In genomic region chr2:7096726-7097352, GRCh38 we compare ENCODE assay signal across 12 cellular contexts.
A peak's percentile ranks its signal among the peaks of the same experiment; 100 is the strongest.
DNase-seq lines count a peak whose midpoint lies in the region; ATAC-seq and TF ChIP-seq lines count a peak whose summit lies in the region.
"Had no signal": no experiment of that assay in that cellular context is flagged by ENCODE, and none has a peak within 500 bp of the region (broad histone marks: within the 10 kb centered on the region; RNA-seq: fewer than 3 reads in every experiment).

No MANE protein-coding gene starts in this region.

- H3K9me3 ChIP-seq in heart left ventricle (no peaks in the 10 kb centered on the region), ascending aorta (no peaks in the 10 kb centered on the region), stomach smooth muscle (ENCODE audit: control insufficient read depth in 2 of 2, low read length in 2 of 2) (no peaks in the 10 kb centered on the region)
- no peaks in the 10 kb centered on the region for H3K9me3 ChIP-seq in effector memory CD4-positive, alpha-beta T cell (ENCODE audit: control insufficient read depth, low read length)
- H3K9me3 ChIP-seq: mucosa of descending colon, psoas muscle, SJSA1 had no signal

- no peak for TF ChIP-seq CTCF in heart left ventricle (IDR thresholded peaks at IDR 0.05)
- TF ChIP-seq CTCF in ascending aorta (IDR thresholded peaks at IDR 0.05) = no peak

- WGBS in heart left ventricle, 4 donors = 81 to 84% (median 83%) methylated on average over 19 to 20 of the region's 20 CpGs

- DNase-seq in heart left ventricle (no peak), Right ventricle myocardium superior (no peak), ascending aorta (ENCODE audit: low spot score in 2 of 2) (no peak), Kasumi-1 (lab: John Stamatoyannopoulos, UW) (no peak)
- no peak for DNase-seq in effector memory CD4-positive, alpha-beta T cell

- H3K4me3 ChIP-seq in heart left ventricle (no peak overlapping the region), ascending aorta (peak overlapping the region; percentile 33 to 35), stomach smooth muscle (ENCODE audit: low read length in 2 of 2) (peak overlapping the region; percentile 41 to 60)
- no peak overlapping the region for H3K4me3 ChIP-seq in effector memory CD4-positive, alpha-beta T cell (ENCODE audit: insufficient read depth, low read depth, low read length, poor library complexity, severe bottlenecking)
- H3K4me3 ChIP-seq: mucosa of descending colon, SJSA1 had no signal

- no peak overlapping the region for H3K9ac ChIP-seq in stomach smooth muscle (ENCODE audit: low read length in 2 of 2)

- H3K4me1 ChIP-seq in heart left ventricle (peaks cover 0 to 8% (median 1%) of the 10 kb centered on the region in 12 donors), ascending aorta (peaks cover 0 to 8% of the 10 kb centered on the region in 2 donors), stomach smooth muscle (ENCODE audit: control insufficient read depth, insufficient read depth, low read length) (peaks cover 5% of the 10 kb centered on the region)
- peaks cover 4% of the 10 kb centered on the region for H3K4me1 ChIP-seq in effector memory CD4-positive, alpha-beta T cell (ENCODE audit: control insufficient read depth, insufficient read depth, low read length, poor library complexity, severe bottlenecking)
- H3K4me1 ChIP-seq: psoas muscle had no signal

- intact Hi-C loops in heart left ventricle (cut with DNase I) = loop anchor here in 4 of 10 donors (5.0 to 10.0 kb wide), 3 partner anchors 328 to 1590 kb away; partner anchors contain the start of gene ID2 (in 2 of the 4)
- intact Hi-C loops in Right ventricle myocardium superior (cut with DNase I) = no loop called here
- intact Hi-C loops in ascending aorta (cut with DNase I) = no loop called here

- H3K27me3 ChIP-seq in heart left ventricle (no peaks in the 10 kb centered on the region), ascending aorta (no peaks in the 10 kb centered on the region), stomach smooth muscle (ENCODE audit: control insufficient read depth in 1 of 2, insufficient read depth in 2 of 2, low read length in 2 of 2) (no peaks in the 10 kb centered on the region)
- no peaks in the 10 kb centered on the region for H3K27me3 ChIP-seq in effector memory CD4-positive, alpha-beta T cell (replicated peaks; ENCODE audit: control insufficient read depth, insufficient read depth, low read length, poor library complexity, severe bottlenecking)
- H3K27me3 ChIP-seq: SJSA1 had no signal

- peak in 3 of 4 donors; percentile 10 to 29 (median 16) for ATAC-seq in heart left ventricle
- ATAC-seq in Right ventricle myocardium superior (ENCODE audit: poor library complexity) = no peak
- peak; percentile 17 for ATAC-seq in HG02884 (IDR thresholded peaks at IDR 0.05; ENCODE audit: unreplicated experiment)
- ATAC-seq in HG02610 (IDR thresholded peaks at IDR 0.05; ENCODE audit: unreplicated experiment) = no peak

- H3K27ac ChIP-seq in heart left ventricle = no peak overlapping the region
- H3K27ac ChIP-seq in ascending aorta = no peak overlapping the region
- H3K27ac ChIP-seq in stomach smooth muscle (ENCODE audit: low read length) = no peak overlapping the region
- no peak overlapping the region for H3K27ac ChIP-seq in effector memory CD4-positive, alpha-beta T cell (ENCODE audit: insufficient read depth, low read length, poor library complexity, severe bottlenecking)
- H3K27ac ChIP-seq: HL-60, psoas muscle, SJSA1 had no signal

- no peaks in the 10 kb centered on the region for H3K36me3 ChIP-seq in heart left ventricle
- H3K36me3 ChIP-seq in ascending aorta = no peaks in the 10 kb centered on the region
- H3K36me3 ChIP-seq in stomach smooth muscle (ENCODE audit: control insufficient read depth in 2 of 2, insufficient read depth in 2 of 2, low read length in 2 of 2) = no peaks in the 10 kb centered on the region
- no peaks in the 10 kb centered on the region for H3K36me3 ChIP-seq in effector memory CD4-positive, alpha-beta T cell (ENCODE audit: control insufficient read depth, insufficient read depth, low read length)
- H3K36me3 ChIP-seq: SJSA1 had no signal

- TF ChIP-seq POLR2A in heart left ventricle (IDR thresholded peaks at IDR 0.05) = no peak

Comparison
In these comparisons a context has a peak if more than half of its experiments do, and no peak if none do; other contexts are left out.
1. ATAC-seq: peak in heart left ventricle (3 of 4) and HG02884 (single experiment); none in Right ventricle myocardium superior (single experiment) and HG02610 (single experiment).
2. H3K4me3 ChIP-seq: peak in ascending aorta (2 of 2) and stomach smooth muscle (2 of 2); none in heart left ventricle (0 of 12) and effector memory CD4-positive, alpha-beta T cell (single experiment).